In genomic region chr10:132388901-132389630, GRCh38 we compare ENCODE assay signal across 10 cellular contexts. TPM values are rescaled to one million over a fixed set of nuclear protein-coding genes. Genes with fewer than 3 reads are reported as not detected.
A peak's percentile ranks its signal among the peaks of the same experiment; 100 is the strongest.
DNase-seq lines count a peak whose midpoint lies in the region; ATAC-seq and TF ChIP-seq lines count a peak whose summit lies in the region.
"Had no signal": no experiment of that assay in that cellular context is flagged by ENCODE, and none has a peak within 500 bp of the region (broad histone marks: within the 10 kb centered on the region; RNA-seq: fewer than 3 reads in every experiment).

No MANE protein-coding gene starts in this region.

- H3K4me1 Mint-ChIP-seq in chondrocyte (ENCODE audit: low read depth) = peaks cover 4% of the 10 kb centered on the region

- RAD21 ChIA-PET in HCT116 (lab: Charles Lee; ENCODE audit: low non-redundant PET in 1 of 2, low total read pairs in 2 of 2, uncharacterized antibody in 2 of 2, unreplicated experiment in 2 of 2) = no interaction called here

- H3K79me2 ChIP-seq in HCT116 (ENCODE audit: insufficient read depth, low read length) = no peaks in the 10 kb centered on the region
- H3K79me2 ChIP-seq in osteoblast (ENCODE audit: insufficient read depth, low read length) = no peaks in the 10 kb centered on the region

- no TSS peak for BruUV-seq in HCT116 (replicated peaks; lab: Mats Ljungman, UMichigan)

- no peaks in the 10 kb centered on the region for H3K9me3 ChIP-seq in HCT116 (ENCODE audit: control insufficient read depth in 1 of 2, insufficient read depth in 1 of 2, low read depth in 1 of 2, low read length in 2 of 2)
- H3K9me3 ChIP-seq in osteoblast (ENCODE audit: low read depth, low read length) = no peaks in the 10 kb centered on the region

- H3K36me3 Mint-ChIP-seq in chondrocyte (ENCODE audit: low read depth) = no peaks in the 10 kb centered on the region

- H3K4me2 ChIP-seq in HCT116 (ENCODE audit: low read length) (no peak overlapping the region), osteoblast (ENCODE audit: insufficient read depth, low read length) (no peak overlapping the region)

- intact Hi-C loops in HCT116 (cut with micrococcal nuclease) = no loop called here

- peak; percentile 17; the same call in 1 of the 2 replicates for ATAC-seq in HCT116
- ATAC-seq in GM19023 (IDR thresholded peaks at IDR 0.05; ENCODE audit: unreplicated experiment) = no peak

- TF ChIP-seq CTCF in HCT116 (IDR thresholded peaks at IDR 0.05 in 2 of 3, conservative IDR thresholded peaks at IDR 0.05 in 1 of 3; ENCODE audit: borderline replicate concordance in 1 of 3, insufficient read depth in 1 of 3, low read depth in 2 of 3, low read length in 2 of 3) = no peak
- TF ChIP-seq CTCF in chondrocyte (IDR thresholded peaks at IDR 0.05) = no peak
- TF ChIP-seq CTCF in osteoblast (IDR thresholded peaks at IDR 0.05; ENCODE audit: extremely low read depth, low read depth, low read length) = no peak

- no peak overlapping the region for H3K27ac Mint-ChIP-seq in chondrocyte (ENCODE audit: unreplicated experiment)

- DNase-seq in CD1c-positive myeloid dendritic cell (ENCODE audit: extremely low spot score) = peak; percentile 81
- DNase-seq in HCT116 (ENCODE audit: low read depth, low spot score) = no peak
- peak; percentile 86 for DNase-seq in chondrocyte (ENCODE audit: low spot score)
- DNase-seq in osteoblast (ENCODE audit: insufficient read length, low spot score, missing footprints) = peak; percentile 97
- DNase-seq in RPMI8226 = no peak
- no peak for DNase-seq in RKO (ENCODE audit: low spot score)
- DNase-seq in central memory CD4-positive, alpha-beta T cell = no peak
- DNase-seq: effector CD8-positive, alpha-beta T cell; NCI-H1417 treated with DMSO at 0.1 percent for 48 hours had no signal

- H3K4me3 Mint-ChIP-seq in chondrocyte (ENCODE audit: unreplicated experiment) = no peak overlapping the region

- H3K4me1 ChIP-seq in HCT116 (ENCODE audit: control insufficient read depth in 1 of 2, insufficient read depth in 2 of 2, low read length in 2 of 2) (peaks cover 0 to 11% of the 10 kb centered on the region in 2 experiments; a peak in 1 of 4 replicates), osteoblast (ENCODE audit: insufficient read depth, low read length) (peaks cover 2% of the 10 kb centered on the region)

- H3K4me3 ChIP-seq in HCT116 (replicated peaks in 1 of 2; ENCODE audit: low read depth in 1 of 2, low read length in 2 of 2) = no peak overlapping the region
- H3K4me3 ChIP-seq in osteoblast (ENCODE audit: insufficient read depth, low read length) = no peak overlapping the region

- no peaks in the 10 kb centered on the region for H3K27me3 Mint-ChIP-seq in chondrocyte (ENCODE audit: low read depth)

- CTCF ChIA-PET in HCT116 (lab: Charles Lee) = no interaction called here

- no peak for TF ChIP-seq RAD21 in HCT116 (IDR thresholded peaks at IDR 0.05; ENCODE audit: low read depth)

- H3K36me3 ChIP-seq in HCT116 (ENCODE audit: control insufficient read depth in 1 of 2, insufficient read depth in 2 of 2, low read length in 2 of 2) = no peaks in the 10 kb centered on the region
- no peaks in the 10 kb centered on the region for H3K36me3 ChIP-seq in osteoblast (ENCODE audit: insufficient read depth, low read length)

- POLR2A ChIA-PET in HCT116 (lab: Charles Lee) = no interaction called here

- no peak overlapping the region for H3K27ac ChIP-seq in HCT116 (ENCODE audit: low read depth, low read length)
- H3K27ac ChIP-seq in osteoblast (ENCODE audit: low read depth, low read length) = no peak overlapping the region

- H4K20me1 ChIP-seq in HCT116 (ENCODE audit: insufficient read depth) (no peaks in the 10 kb centered on the region), osteoblast (ENCODE audit: insufficient read depth, low read length) (no peaks in the 10 kb centered on the region)

- no peak overlapping the region for H3K9ac ChIP-seq in HCT116 (ENCODE audit: low read length)

- no peaks in the 10 kb centered on the region for H3K9me2 ChIP-seq in HCT116 (ENCODE audit: insufficient read depth)

- H3K27me3 ChIP-seq in HCT116 (ENCODE audit: insufficient read depth, low read length) (no peaks in the 10 kb centered on the region), osteoblast (ENCODE audit: insufficient read depth, low read length) (no peaks in the 10 kb centered on the region)

- no peak overlapping the region for H2AFZ ChIP-seq in HCT116 (ENCODE audit: low read depth, low read length, poor library complexity, severe bottlenecking)
- no peak overlapping the region for H2AFZ ChIP-seq in osteoblast (ENCODE audit: low read length)

- TF ChIP-seq POLR2A in HCT116 (IDR thresholded peaks at IDR 0.05; ENCODE audit: borderline replicate concordance, extremely low read depth, insufficient read depth, insufficient read length) = no peak

- peaks cover 7% of the 10 kb centered on the region for H3K9me3 Mint-ChIP-seq in chondrocyte (ENCODE audit: low read depth)

TF ChIP-seq in HCT116, 20 proteins besides CTCF, POLR2A, EP300 and RAD21:
- no peak for TF ChIP-seq FOSL1 (IDR thresholded peaks at IDR 0.05; ENCODE audit: low read depth)

RNA-seq across cellular contexts. Expression of gene PWWP2B, which starts 7.9 kb away (rescaled TPM):
- total RNA-seq in HCT116 (2021; ENCODE audit: unreplicated experiment) (13.9 TPM), chondrocyte (9.9 to 13.9 TPM (median 13.2 TPM) in 3 replicates), osteoblast (15.3 and 18.5 TPM in 2 replicates)
- polyA plus RNA-seq in HCT116 (2012) = 7.3 and 7.9 TPM in 2 replicates

RNA-seq across cellular contexts. Expression of gene LRRC27, which starts 57.1 kb away (rescaled TPM):
- total RNA-seq in HCT116 (2021; ENCODE audit: unreplicated experiment) (4.1 TPM), chondrocyte (10.2 to 14.4 TPM (median 13.2 TPM) in 3 replicates), osteoblast (11.2 and 13.4 TPM in 2 replicates)
- polyA plus RNA-seq in HCT116 (2012) = 1.7 and 2.7 TPM in 2 replicates

Comparison
In these comparisons a context has a peak if more than half of its experiments do, and no peak if none do; other contexts are left out.
1. DNase-seq: peak in CD1c-positive myeloid dendritic cell (single experiment), chondrocyte (single experiment) and osteoblast (single experiment); none in HCT116 (single experiment), RPMI8226 (single experiment), RKO (single experiment) and central memory CD4-positive, alpha-beta T cell (single experiment).